ENCODE assay signal across 1 cellular context in genomic region chr6:49636368-49637332, GRCh38.
TF ChIP-seq lines count a peak whose summit lies in the region.

TSS of gene RHAG (minus strand) at chr6:49636839. CDS start at chr6:49636812, 27 bp downstream.

TF ChIP-seq in K562, 482 proteins besides CTCF, POLR2A, EP300 and RAD21 (continued from another document and continues in another):
- TF ChIP-seq E2F6 (IDR thresholded peaks at IDR 0.05; ENCODE audit: borderline replicate concordance in 1 of 2, extremely low read depth in 1 of 2, insufficient read depth in 1 of 2, insufficient read length in 1 of 2, low read depth in 1 of 2, low read length in 1 of 2, poor library complexity in 1 of 2, severe bottlenecking in 1 of 2) = peak; percentile 11 to 59
- peak; percentile 76 to 80; a peak in 2 of 4 replicates for TF ChIP-seq FOXK2 (conservative IDR thresholded peaks at IDR 0.05 in 1 of 2, IDR thresholded peaks at IDR 0.05 in 1 of 2; ENCODE audit: low read depth in 2 of 2)
- TF ChIP-seq ZNF77 (CRISPR knock-in tag; IDR thresholded peaks at IDR 0.05) = no peak
- TF ChIP-seq IRF2 (CRISPR knock-in tag; IDR thresholded peaks at IDR 0.05) = no peak
- peak; percentile 63 to 80; a peak in 2 of 4 replicates for TF ChIP-seq TEAD1 (CRISPR knock-in tag; IDR thresholded peaks at IDR 0.05)
- peak; percentile 55 for TF ChIP-seq SMAD4 (CRISPR knock-in tag; conservative IDR thresholded peaks at IDR 0.05)
- TF ChIP-seq ATF2 (CRISPR knock-in tag; IDR thresholded peaks at IDR 0.05) = no peak
- peak; percentile 52 for TF ChIP-seq NCOA4 (IDR thresholded peaks at IDR 0.05; ENCODE audit: partially characterized antibody)
- TF ChIP-seq PML (IDR thresholded peaks at IDR 0.05; ENCODE audit: low read length) = peak; percentile 93
- no peak for TF ChIP-seq STAT6 (CRISPR knock-in tag; IDR thresholded peaks at IDR 0.05)
- TF ChIP-seq ETV1 (tag; conservative IDR thresholded peaks at IDR 0.05; ENCODE audit: low read depth) = no peak; the same call in 1 of the 2 replicates
- no peak for TF ChIP-seq CCAR2 (IDR thresholded peaks at IDR 0.05; ENCODE audit: low read depth, low read length)
- peak; percentile 38; the same call in 1 of the 2 replicates for TF ChIP-seq ZNF175 (CRISPR knock-in tag; IDR thresholded peaks at IDR 0.05; ENCODE audit: low read depth)
- no peak for TF ChIP-seq NFXL1 (CRISPR knock-in tag; IDR thresholded peaks at IDR 0.05)
- no peak for TF ChIP-seq ZNF324 (CRISPR knock-in tag; IDR thresholded peaks at IDR 0.05)
- no peak for TF ChIP-seq ZNF76 (CRISPR knock-in tag; IDR thresholded peaks at IDR 0.05; ENCODE audit: borderline replicate concordance)
- 0 out of 2 replicates have a peak, but pooled peaks have one; percentile 33 for TF ChIP-seq ADNP (tag; IDR thresholded peaks at IDR 0.05)
- peak; percentile 99 for TF ChIP-seq ZNF384 (IDR thresholded peaks at IDR 0.05; ENCODE audit: low read depth, low read length)
- TF ChIP-seq DPF2 (IDR thresholded peaks at IDR 0.05) = peak; percentile 89
- TF ChIP-seq ARID1B (IDR thresholded peaks at IDR 0.05) = peak; percentile 90
- TF ChIP-seq ZNF316 (IDR thresholded peaks at IDR 0.05) = peak; percentile 72
- 0 out of 2 replicates have a peak, but pooled peaks have one; percentile 18 for TF ChIP-seq GATAD2B (IDR thresholded peaks at IDR 0.05; ENCODE audit: borderline replicate concordance)
- TF ChIP-seq VEZF1 (CRISPR knock-in tag; IDR thresholded peaks at IDR 0.05) = peak; percentile 38; the same call in 1 of the 2 replicates
- no peak for TF ChIP-seq ZNF41 (CRISPR knock-in tag; conservative IDR thresholded peaks at IDR 0.05)
- TF ChIP-seq ARID4B (CRISPR knock-in tag; IDR thresholded peaks at IDR 0.05) = no peak
- no peak for TF ChIP-seq TCF7L2 (IDR thresholded peaks at IDR 0.05; ENCODE audit: low read depth, low read length)
- peak in 1 of 2 experiments; percentile 60; a peak in 1 of 4 replicates for TF ChIP-seq CSDE1 (IDR thresholded peaks at IDR 0.05)
- TF ChIP-seq ZC3H8 (IDR thresholded peaks at IDR 0.05) = peak; percentile 89; the same call in 1 of the 2 replicates
- TF ChIP-seq RNF2 (IDR thresholded peaks at IDR 0.05) = peak; percentile 81; the same call in 1 of the 2 replicates
- TF ChIP-seq AFF4 (CRISPR knock-in tag; IDR thresholded peaks at IDR 0.05) = peak; percentile 90; the same call in 1 of the 2 replicates
- TF ChIP-seq SP2 (IDR thresholded peaks at IDR 0.05; ENCODE audit: extremely low read depth, low read depth, low read length, poor library complexity, severe bottlenecking) = no peak
- peak; percentile 24; the same call in 1 of the 2 replicates for TF ChIP-seq MAFF (IDR thresholded peaks at IDR 0.05; ENCODE audit: low read length)
- TF ChIP-seq MEF2A (IDR thresholded peaks at IDR 0.05; ENCODE audit: control insufficient read depth, low read depth, low read length) = peak; percentile 25; the same call in 1 of the 2 replicates
- peak; percentile 40 for TF ChIP-seq MEIS2 (IDR thresholded peaks at IDR 0.05; ENCODE audit: partially characterized antibody)
- peak; percentile 68 for TF ChIP-seq BHLHE40 (IDR thresholded peaks at IDR 0.05; ENCODE audit: low read length)
- TF ChIP-seq MBD2 (IDR thresholded peaks at IDR 0.05; ENCODE audit: borderline replicate concordance, low read depth) = peak; percentile 62
- no peak for TF ChIP-seq HES1 (IDR thresholded peaks at IDR 0.05; ENCODE audit: low read depth)
- no peak for TF ChIP-seq ZNF280B (CRISPR knock-in tag; IDR thresholded peaks at IDR 0.05)
- TF ChIP-seq HMGN3 (IDR thresholded peaks at IDR 0.05; ENCODE audit: borderline replicate concordance, extremely low read depth, insufficient read length, low read depth, low read length) = no peak
